Comparison of ENCODE assay signal across 8 cellular contexts in the genomic region with DNA sequence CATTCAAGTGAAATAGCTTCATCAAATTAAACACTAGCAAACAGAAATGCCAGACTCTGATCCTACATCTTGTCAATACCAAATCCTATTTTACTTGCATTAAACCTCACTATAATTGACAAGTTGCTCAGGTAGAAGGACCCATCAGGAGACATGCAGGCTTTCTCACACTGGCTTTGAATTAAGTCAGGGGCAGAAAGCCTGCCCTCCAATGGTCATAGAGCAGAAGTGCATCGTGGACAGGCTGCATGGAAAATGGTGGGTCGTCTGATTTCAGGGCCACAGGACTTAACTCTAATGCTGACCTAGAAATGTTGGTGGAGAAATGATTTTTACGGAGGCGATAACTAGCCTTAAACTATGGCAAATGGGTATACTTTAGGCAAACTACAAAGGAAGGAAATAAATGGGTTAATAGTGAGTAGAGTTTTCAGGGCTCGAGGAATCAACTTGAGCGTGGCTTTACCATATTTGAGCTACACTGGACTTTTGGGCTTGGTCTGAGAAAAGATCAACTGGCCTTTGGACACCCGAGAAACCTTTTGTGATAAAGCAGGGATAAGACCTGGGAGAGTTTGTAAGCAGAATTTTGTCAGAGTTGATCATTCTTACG.
DNase-seq lines count a peak whose midpoint lies in the region; ATAC-seq, FAIRE-seq and TF ChIP-seq lines count a peak whose summit lies in the region.

No MANE protein-coding gene starts in this region.

- no peaks in the 10 kb centered on the region for H3K4me1 ChIP-seq in Panc1 (ENCODE audit: control insufficient read depth, insufficient read depth, low read length)

- H3K27ac ChIP-seq in Panc1 (ENCODE audit: low read length): no peak overlapping the region

- POLR2A ChIA-PET in Panc1 (lab: Charles Lee): no interaction called here

- no peaks in the 10 kb centered on the region for H3K36me3 ChIP-seq in Panc1 (ENCODE audit: control insufficient read depth, insufficient read depth, low read length)
- H3K36me3 ChIP-seq in kidney epithelial cell (ENCODE audit: control insufficient read depth, insufficient read depth, low read length): no peaks in the 10 kb centered on the region

- H3K27me3 ChIP-seq in Panc1 (ENCODE audit: control insufficient read depth, insufficient read depth, low read length) (no peaks in the 10 kb centered on the region), kidney epithelial cell (ENCODE audit: control insufficient read depth, insufficient read depth, low read length) (no peaks in the 10 kb centered on the region)

- ATAC-seq in Panc1 (no peak), GM19324 (IDR thresholded peaks at IDR 0.05; ENCODE audit: low FRiP score, unreplicated experiment) (no peak)

- no peak for FAIRE-seq in H54 (lab: Jason Lieb, UNC)

- TF ChIP-seq POLR2A in H54 (IDR thresholded peaks at IDR 0.05; ENCODE audit: low read depth, low read length): no peak

- TF ChIP-seq CTCF in GM12864 (IDR thresholded peaks at IDR 0.05; ENCODE audit: low read depth, low read length, missing control alignments): peak; percentile 36
- TF ChIP-seq CTCF in Panc1 (IDR thresholded peaks at IDR 0.05): peak; percentile 47
- TF ChIP-seq CTCF in kidney epithelial cell (IDR thresholded peaks at IDR 0.05; ENCODE audit: insufficient read depth, low read length, poor library complexity, severe bottlenecking): peak; percentile 67

- DNase-seq in GM12864 (ENCODE audit: low read depth): no peak
- peak; percentile 1 for DNase-seq in H54 (ENCODE audit: insufficient read length, low spot score)
- peak; percentile 5 for DNase-seq in Panc1 (ENCODE audit: low read depth, low spot score)
- no peak for DNase-seq in kidney epithelial cell (ENCODE audit: low read depth)
- no peak for DNase-seq in cerebellar cortex (ENCODE audit: low spot score)
- DNase-seq in cardiac septum (ENCODE audit: low spot score): no peak
- no peak for DNase-seq in NCI-H2107 treated with DMSO at 0.1 percent for 48 hours (lab: John Stamatoyannopoulos, UW; ENCODE audit: unreplicated experiment)

- CTCF ChIA-PET in Panc1 (lab: Charles Lee): no interaction called here

- in situ Hi-C loops in Panc1 (cut with HindIII; ENCODE audit: low pct_unique_long_range_greater_than_20kb, low sequenced_read_pairs): no loop called here

- intact Hi-C loops in Panc1 (cut with micrococcal nuclease; ENCODE audit: unreplicated experiment) (no loop called here), cardiac septum (cut with DNase I) (no loop called here)

- no TSS peak for BruUV-seq in Panc1 (replicated peaks; lab: Mats Ljungman, UMichigan)

- no peaks in the 10 kb centered on the region for H3K9me3 ChIP-seq in Panc1 (ENCODE audit: control insufficient read depth, insufficient read depth, low read depth, low read length)

- H3K4me3 ChIP-seq in GM12864 (ENCODE audit: low read depth, low read length): no peak overlapping the region
- H3K4me3 ChIP-seq in Panc1 (ENCODE audit: low read depth in 2 of 2, low read length in 2 of 2): no peak overlapping the region
- H3K4me3 ChIP-seq in kidney epithelial cell (ENCODE audit: low read depth, low read length): no peak overlapping the region

Comparison
In these comparisons a context has a peak if more than half of its experiments do, and no peak if none do; other contexts are left out.
1. DNase-seq: peak in H54 (single experiment) and Panc1 (single experiment); none in GM12864 (single experiment), kidney epithelial cell (single experiment), cerebellar cortex (single experiment), cardiac septum (single experiment) and NCI-H2107 treated with DMSO at 0.1 percent for 48 hours (single experiment).
2. Peak in every context shown above with its lines, with median percentiles within 50 percentile points of each other: CTCF ChIP-seq.